Comparison of ENCODE assay signal across 34 cellular contexts in genomic region chrX:13317366-13317765, GRCh38. TPM values are rescaled to one million over a fixed set of nuclear protein-coding genes. Genes with fewer than 3 reads are reported as not detected.
"Had no signal": no experiment of that assay in that cellular context is flagged by ENCODE, and none has a peak within 500 bp of the region (broad histone marks: within the 10 kb centered on the region; RNA-seq: fewer than 3 reads in every experiment).

No MANE protein-coding gene starts in this region.

- H3K9me3 Mint-ChIP-seq: stimulated activated effector memory CD8-positive, alpha-beta T cell treated with anti-CD3 and anti-CD28 coated beads, Interleukin-12 subunit alpha, Interleukin-12 subunit beta, amount 100 ng/mL, for 72 hours; stimulated activated memory B cell treated with anti-CD40 and anti-IgM and Interleukin-4, amounts not matched to agents 10 μg/mL and 1 μg/mL and 100 μg/mL, for 72 hours; stimulated activated naive CD8-positive, alpha-beta T cell treated with anti-CD3 and anti-CD28 coated beads, Interleukin-15, amount 100 ng/mL, for 72 hours; stimulated activated naive CD8-positive, alpha-beta T cell treated with anti-CD3 and anti-CD28 coated beads, Interleukin-15, Interleukin-2, amounts not matched to agents 100 ng/mL and 50 ng/mL, for 24 hours had no signal

- H3K36me3 Mint-ChIP-seq: stimulated activated effector memory CD8-positive, alpha-beta T cell treated with anti-CD3 and anti-CD28 coated beads, Interleukin-12 subunit alpha, Interleukin-12 subunit beta, amount 100 ng/mL, for 72 hours; stimulated activated memory B cell treated with anti-CD40 and anti-IgM and Interleukin-4, amounts not matched to agents 10 μg/mL and 1 μg/mL and 100 μg/mL, for 72 hours; stimulated activated naive B cell treated with anti-CD40 and anti-IgM and Interleukin-4, amounts not matched to agents 10 μg/mL and 1 μg/mL and 100 μg/mL, for 72 hours; type B pancreatic cell had no signal

- ATAC-seq: stimulated activated effector memory CD8-positive, alpha-beta T cell treated with anti-CD3 and anti-CD28 coated beads, Interleukin-12 subunit alpha, Interleukin-12 subunit beta, amount 100 ng/mL, for 72 hours; stimulated activated memory B cell treated with anti-CD40 and anti-IgM and Interleukin-4, amounts not matched to agents 10 μg/mL and 1 μg/mL and 100 μg/mL, for 72 hours; stimulated activated naive B cell treated with anti-CD40 and anti-IgM and Interleukin-4, amounts not matched to agents 10 μg/mL and 1 μg/mL and 100 μg/mL, for 72 hours; stimulated activated naive CD8-positive, alpha-beta T cell treated with anti-CD3 and anti-CD28 coated beads, Interleukin-15, amount 100 ng/mL, for 72 hours; stimulated activated naive CD8-positive, alpha-beta T cell treated with anti-CD3 and anti-CD28 coated beads, Interleukin-15, Interleukin-2, amounts not matched to agents 100 U/mL and 50 U/mL, for 24 hours; upper lobe of right lung had no signal

- DNase-seq: stimulated activated CD4-positive, alpha-beta T cell treated with anti-CD3 and anti-CD28 coated beads, Interleukin-2, amount 100 ng/mL, for 48 hours; stimulated activated CD4-positive, alpha-beta T cell treated with anti-CD3 and anti-CD28 coated beads, Interleukin-4, amount 100 ng/mL, for 1 hour; stimulated activated CD4-positive, alpha-beta T cell treated with anti-CD3 and anti-CD28 coated beads, Interleukin-4, amount 100 ng/mL, for 24 hours; stimulated activated CD4-positive, alpha-beta T cell treated with anti-CD3 and anti-CD28 coated beads, Interleukin-4, amount 100 ng/mL, for 4 hours; stimulated activated CD8-positive, alpha-beta memory T cell treated with anti-CD3 and anti-CD28 coated beads, Interleukin-4, amount 100 ng/mL, for 48 hours; stimulated activated naive B cell treated with anti-CD40 and anti-IgM and Interleukin-4, amounts not matched to agents 10 μg/mL and 1 μg/mL and 100 μg/mL, for 72 hours; stimulated activated naive CD4-positive, alpha-beta T cell; stimulated activated naive CD4-positive, alpha-beta T cell treated with Interleukin-2 at 50 U/mL for 16 hours; stimulated activated naive CD8-positive, alpha-beta T cell treated with anti-CD3 and anti-CD28 coated beads, Interleukin-15, amount 100 ng/mL, for 72 hours; stimulated activated naive CD8-positive, alpha-beta T cell treated with anti-CD3 and anti-CD28 coated beads, Interleukin-15, Interleukin-2, amounts not matched to agents 100 U/mL and 50 U/mL, for 24 hours; stomach; substantia nigra; testis; thyroid gland; tibial artery; transverse colon; trophoblast cell; upper lobe of left lung; upper lobe of right lung; uterus had no signal

- H3K27ac Mint-ChIP-seq: stimulated activated effector memory CD8-positive, alpha-beta T cell treated with anti-CD3 and anti-CD28 coated beads, Interleukin-12 subunit alpha, Interleukin-12 subunit beta, amount 100 ng/mL, for 72 hours; stimulated activated memory B cell treated with anti-CD40 and anti-IgM and Interleukin-4, amounts not matched to agents 10 μg/mL and 1 μg/mL and 100 μg/mL, for 72 hours; stimulated activated naive B cell treated with anti-CD40 and anti-IgM and Interleukin-4, amounts not matched to agents 10 μg/mL and 1 μg/mL and 100 μg/mL, for 72 hours; stimulated activated naive CD8-positive, alpha-beta T cell treated with anti-CD3 and anti-CD28 coated beads, Interleukin-15, amount 100 ng/mL, for 72 hours; stimulated activated naive CD8-positive, alpha-beta T cell treated with anti-CD3 and anti-CD28 coated beads, Interleukin-15, Interleukin-2, amounts not matched to agents 100 ng/mL and 50 ng/mL, for 24 hours; type B pancreatic cell had no signal

- H3K27me3 Mint-ChIP-seq: stimulated activated memory B cell treated with anti-CD40 and anti-IgM and Interleukin-4, amounts not matched to agents 10 μg/mL and 1 μg/mL and 100 μg/mL, for 72 hours; stimulated activated naive B cell treated with anti-CD40 and anti-IgM and Interleukin-4, amounts not matched to agents 10 μg/mL and 1 μg/mL and 100 μg/mL, for 72 hours; stimulated activated naive CD8-positive, alpha-beta T cell treated with anti-CD3 and anti-CD28 coated beads, Interleukin-15, amount 100 ng/mL, for 72 hours; stimulated activated naive CD8-positive, alpha-beta T cell treated with anti-CD3 and anti-CD28 coated beads, Interleukin-15, Interleukin-2, amounts not matched to agents 100 ng/mL and 50 ng/mL, for 24 hours; type B pancreatic cell had no signal

- H3K4me3 ChIP-seq: stomach, suprapubic skin, testis, thoracic aorta, thyroid gland, tibial artery, tibial nerve, transverse colon, upper lobe of left lung, upper lobe of right lung, uterus, vagina had no signal

- H3K4me1 Mint-ChIP-seq: stimulated activated effector memory CD8-positive, alpha-beta T cell treated with anti-CD3 and anti-CD28 coated beads, Interleukin-12 subunit alpha, Interleukin-12 subunit beta, amount 100 ng/mL, for 72 hours; stimulated activated memory B cell treated with anti-CD40 and anti-IgM and Interleukin-4, amounts not matched to agents 10 μg/mL and 1 μg/mL and 100 μg/mL, for 72 hours; stimulated activated naive CD8-positive, alpha-beta T cell treated with anti-CD3 and anti-CD28 coated beads, Interleukin-15, amount 100 ng/mL, for 72 hours had no signal

- H3K27me3 ChIP-seq: stomach, suprapubic skin, testis, thyroid gland, tibial artery, tibial nerve, transverse colon, upper lobe of left lung, upper lobe of right lung, uterus, vagina had no signal

- H3K36me3 ChIP-seq: stomach, suprapubic skin, thoracic aorta, thyroid gland, tibial artery, tibial nerve, transverse colon, upper lobe of left lung, upper lobe of right lung, uterus, vagina had no signal

- H3K4me1 ChIP-seq: stomach, suprapubic skin, testis, thyroid gland, tibial artery, tibial nerve, transverse colon, upper lobe of left lung, upper lobe of right lung, uterus, vagina had no signal

- FAIRE-seq: urothelium cell line had no signal

- H3K27ac ChIP-seq: stomach, suprapubic skin, testis, thoracic aorta, thyroid gland, tibial artery, tibial nerve, transverse colon, upper lobe of left lung, upper lobe of right lung, uterus, vagina had no signal

- H3K9me3 ChIP-seq: stomach, suprapubic skin, testis, thoracic aorta, thyroid gland, tibial artery, tibial nerve, transverse colon, upper lobe of left lung, upper lobe of right lung, uterus, vagina had no signal

- H3K4me3 Mint-ChIP-seq: stimulated activated effector memory CD8-positive, alpha-beta T cell treated with anti-CD3 and anti-CD28 coated beads, Interleukin-12 subunit alpha, Interleukin-12 subunit beta, amount 100 ng/mL, for 72 hours; stimulated activated memory B cell treated with anti-CD40 and anti-IgM and Interleukin-4, amounts not matched to agents 10 μg/mL and 1 μg/mL and 100 μg/mL, for 72 hours; stimulated activated naive B cell treated with anti-CD40 and anti-IgM and Interleukin-4, amounts not matched to agents 10 μg/mL and 1 μg/mL and 100 μg/mL, for 72 hours; stimulated activated naive CD8-positive, alpha-beta T cell treated with anti-CD3 and anti-CD28 coated beads, Interleukin-15, amount 100 ng/mL, for 72 hours; stimulated activated naive CD8-positive, alpha-beta T cell treated with anti-CD3 and anti-CD28 coated beads, Interleukin-15, Interleukin-2, amounts not matched to agents 100 ng/mL and 50 ng/mL, for 24 hours; type B pancreatic cell had no signal

RNA-seq across cellular contexts. Expression of gene ATXN3L, which starts 2.5 kb away (rescaled TPM):
- total RNA-seq: stomach, subcutaneous adipose tissue, suprapubic skin, temporal lobe, thoracic aorta, thyroid gland, tibial nerve, transverse colon, upper lobe of left lung, upper lobe of right lung, ureter, urinary bladder, uterus, vagina had no signal
- polyA plus RNA-seq: stomach, thymus, urinary bladder had no signal
